13 cellular contexts compared by ENCODE assay signal in genomic region chr13:35729926-35730627, GRCh38.
DNase-seq lines count a peak whose midpoint lies in the region; ATAC-seq lines count a peak whose summit lies in the region.
"Had no signal": no experiment of that assay in that cellular context is flagged by ENCODE, and none has a peak within 500 bp of the region (broad histone marks: within the 10 kb centered on the region; RNA-seq: fewer than 3 reads in every experiment).

No MANE protein-coding gene starts in this region.

- DNase-seq in activated CD8-positive, alpha-beta memory T cell treated with anti-CD3 and anti-CD28 coated beads, Interleukin-2, amount 10 ng/mL, durations not matched to agents 7 days and 5 days = no peak
- no peak for DNase-seq in activated CD8-positive, alpha-beta memory T cell treated with anti-CD3 and anti-CD28 coated beads, Interleukin-2, amount 50 U/mL, for 4 hours
- DNase-seq in OCI-M1 (lab: John Stamatoyannopoulos, UW) (peak; percentile 47), NCI-H128 (lab: John Stamatoyannopoulos, UW; ENCODE audit: unreplicated experiment) (no peak), dedifferentiated amniotic fluid mesenchymal stem cell (ENCODE audit: extremely low spot score) (no peak), HCEC 1CT (no peak)
- DNase-seq in stimulated activated effector memory CD8-positive, alpha-beta T cell treated with anti-CD3 and anti-CD28 coated beads, Interleukin-12 subunit alpha, Interleukin-12 subunit beta, amount 100 ng/mL, for 72 hours (ENCODE audit: low spot score in 2 of 2) = no peak
- DNase-seq: 8988T; dorsolateral prefrontal cortex; NCI-H2171; stimulated activated CD4-positive, alpha-beta T cell treated with anti-CD3 and anti-CD28 coated beads, Interleukin-1b, Interleukin-23, amount 100 ng/mL, for 48 hours had no signal

- CTCF ChIA-PET in activated CD8-positive, alpha-beta memory T cell treated with anti-CD3 and anti-CD28 coated beads, Interleukin-2, amount 10 ng/mL, durations not matched to agents 7 days and 5 days (lab: Charles Lee) = no interaction called here

- peak; percentile 33 for ATAC-seq in activated CD8-positive, alpha-beta memory T cell treated with anti-CD3 and anti-CD28 coated beads, Interleukin-2, amount 10 ng/mL, durations not matched to agents 7 days and 5 days
- ATAC-seq in HG02885 (IDR thresholded peaks at IDR 0.05; ENCODE audit: poor library complexity, unreplicated experiment) = peak; percentile 77
- ATAC-seq in stimulated activated effector memory CD8-positive, alpha-beta T cell treated with anti-CD3 and anti-CD28 coated beads, Interleukin-12 subunit alpha, Interleukin-12 subunit beta, amount 100 ng/mL, for 72 hours = peak; percentile 21

- no peak overlapping the region for H3K27ac Mint-ChIP-seq in activated CD8-positive, alpha-beta memory T cell treated with anti-CD3 and anti-CD28 coated beads, Interleukin-2, amount 10 ng/mL, durations not matched to agents 7 days and 5 days
- H3K27ac Mint-ChIP-seq in stimulated activated effector memory CD8-positive, alpha-beta T cell treated with anti-CD3 and anti-CD28 coated beads, Interleukin-12 subunit alpha, Interleukin-12 subunit beta, amount 100 ng/mL, for 72 hours = no peak overlapping the region
- H3K27ac Mint-ChIP-seq: T-helper 2 cell treated with Interferon-gamma antibody and Interleukin-4, amounts not matched to agents 5 μg/mL and 100 μg/mL, for 36 hours had no signal

- peaks cover 8% of the 10 kb centered on the region for H3K4me1 Mint-ChIP-seq in activated CD8-positive, alpha-beta memory T cell treated with anti-CD3 and anti-CD28 coated beads, Interleukin-2, amount 10 ng/mL, durations not matched to agents 7 days and 5 days
- H3K4me1 Mint-ChIP-seq in stimulated activated effector memory CD8-positive, alpha-beta T cell treated with anti-CD3 and anti-CD28 coated beads, Interleukin-12 subunit alpha, Interleukin-12 subunit beta, amount 100 ng/mL, for 72 hours = no peaks in the 10 kb centered on the region

- H3K4me3 Mint-ChIP-seq in activated CD8-positive, alpha-beta memory T cell treated with anti-CD3 and anti-CD28 coated beads, Interleukin-2, amount 10 ng/mL, durations not matched to agents 7 days and 5 days = no peak overlapping the region
- no peak overlapping the region for H3K4me3 Mint-ChIP-seq in stimulated activated effector memory CD8-positive, alpha-beta T cell treated with anti-CD3 and anti-CD28 coated beads, Interleukin-12 subunit alpha, Interleukin-12 subunit beta, amount 100 ng/mL, for 72 hours
- H3K4me3 Mint-ChIP-seq: T-helper 2 cell treated with Interferon-gamma antibody and Interleukin-4, amounts not matched to agents 5 μg/mL and 100 μg/mL, for 36 hours had no signal

- H3K27me3 Mint-ChIP-seq in activated CD8-positive, alpha-beta memory T cell treated with anti-CD3 and anti-CD28 coated beads, Interleukin-2, amount 10 ng/mL, durations not matched to agents 7 days and 5 days = no peaks in the 10 kb centered on the region

- H3K9me3 Mint-ChIP-seq in activated CD8-positive, alpha-beta memory T cell treated with anti-CD3 and anti-CD28 coated beads, Interleukin-2, amount 10 ng/mL, durations not matched to agents 7 days and 5 days (ENCODE audit: low read depth) = no peaks in the 10 kb centered on the region
- peaks cover 13% of the 10 kb centered on the region for H3K9me3 Mint-ChIP-seq in stimulated activated effector memory CD8-positive, alpha-beta T cell treated with anti-CD3 and anti-CD28 coated beads, Interleukin-12 subunit alpha, Interleukin-12 subunit beta, amount 100 ng/mL, for 72 hours

- H3K36me3 Mint-ChIP-seq in activated CD8-positive, alpha-beta memory T cell treated with anti-CD3 and anti-CD28 coated beads, Interleukin-2, amount 10 ng/mL, durations not matched to agents 7 days and 5 days = no peaks in the 10 kb centered on the region
- no peaks in the 10 kb centered on the region for H3K36me3 Mint-ChIP-seq in stimulated activated effector memory CD8-positive, alpha-beta T cell treated with anti-CD3 and anti-CD28 coated beads, Interleukin-12 subunit alpha, Interleukin-12 subunit beta, amount 100 ng/mL, for 72 hours

Comparison
In these comparisons a context has a peak if more than half of its experiments do, and no peak if none do; other contexts are left out.
1. ATAC-seq: peak in every context shown above with its lines; median percentile 77 in HG02885; 33 in activated CD8-positive, alpha-beta memory T cell treated with anti-CD3 and anti-CD28 coated beads, Interleukin-2, amount 10 ng/mL, durations not matched to agents 7 days and 5 days; 21 in stimulated activated effector memory CD8-positive, alpha-beta T cell treated with anti-CD3 and anti-CD28 coated beads, Interleukin-12 subunit alpha, Interleukin-12 subunit beta, amount 100 ng/mL, for 72 hours.